1 cellular context compared by ENCODE assay signal in genomic region chr6:30515106-30515505, GRCh38.
TF ChIP-seq lines count a peak whose summit lies in the region.

No MANE protein-coding gene starts in this region.

TF ChIP-seq in HepG2, 621 proteins besides CTCF, POLR2A, EP300 and RAD21:
- 0 out of 2 replicates have a peak, but pooled peaks have one; percentile 25 for TF ChIP-seq ZNF747 (CRISPR knock-in tag; IDR thresholded peaks at IDR 0.05; ENCODE audit: borderline replicate concordance)
- TF ChIP-seq ZNF234 (CRISPR knock-in tag; conservative IDR thresholded peaks at IDR 0.05), result no peak
